Comparison of ENCODE assay signal across 18 cellular contexts in genomic region chr16:84361546-84361945, GRCh38. TPM values are rescaled to one million over a fixed set of nuclear protein-coding genes. Genes with fewer than 3 reads are reported as not detected.
"Had no signal": no experiment of that assay in that cellular context is flagged by ENCODE, and none has a peak within 500 bp of the region (broad histone marks: within the 10 kb centered on the region; RNA-seq: fewer than 3 reads in every experiment).

No MANE protein-coding gene starts in this region.

- H3K36me3 ChIP-seq: cardiac muscle cell, thyroid gland, upper lobe of right lung had no signal

- H3K27me3 ChIP-seq: thyroid gland had no signal

- H3K4me3 ChIP-seq: cardiac muscle cell, thyroid gland, upper lobe of right lung had no signal

- ATAC-seq: foreskin keratinocyte, upper lobe of right lung had no signal

- DNase-seq: activated CD4-positive, alpha-beta memory T cell treated with anti-CD3 and anti-CD28 coated beads for 36 hours; activated CD4-positive, alpha-beta T cell treated with anti-CD3 and anti-CD28 coated beads for 4 hours; activated CD4-positive, CD25-positive, alpha-beta regulatory T cell; activated effector memory CD4-positive, alpha-beta T cell treated with Interleukin-2 at 50 U/mL for 16 hours; activated naive CD4-positive, alpha-beta T cell treated with anti-CD3 and anti-CD28 coated beads, Interleukin-2, amount 10 ng/mL, durations not matched to agents 7 days and 5 days; activated T-cell treated with anti-CD3 and anti-CD28 coated beads, Interleukin-2, amount 50 U/mL, for 48 hours; cortex of kidney; effector CD4-positive, alpha-beta T cell; foreskin keratinocyte; occipital lobe; stimulated activated CD4-positive, alpha-beta T cell treated with anti-CD3 and anti-CD28 coated beads, Interleukin-2, amount 100 ng/mL, for 48 hours; stimulated activated CD8-positive, alpha-beta memory T cell treated with anti-CD3 and anti-CD28 coated beads, Interleukin-4, amount 100 ng/mL, for 48 hours; stimulated activated naive CD4-positive, alpha-beta T cell; T1000; thyroid gland; upper lobe of right lung had no signal

RNA-seq across cellular contexts. Expression of gene ATP2C2, which starts 6.8 kb away (rescaled TPM):
- total RNA-seq: activated CD4-positive, alpha-beta memory T cell treated with anti-CD3 and anti-CD28 coated beads for 36 hours; cardiac muscle cell; glomerular endothelial cell had no signal
